ENCODE assay signal across 8 cellular contexts in the genomic region with DNA sequence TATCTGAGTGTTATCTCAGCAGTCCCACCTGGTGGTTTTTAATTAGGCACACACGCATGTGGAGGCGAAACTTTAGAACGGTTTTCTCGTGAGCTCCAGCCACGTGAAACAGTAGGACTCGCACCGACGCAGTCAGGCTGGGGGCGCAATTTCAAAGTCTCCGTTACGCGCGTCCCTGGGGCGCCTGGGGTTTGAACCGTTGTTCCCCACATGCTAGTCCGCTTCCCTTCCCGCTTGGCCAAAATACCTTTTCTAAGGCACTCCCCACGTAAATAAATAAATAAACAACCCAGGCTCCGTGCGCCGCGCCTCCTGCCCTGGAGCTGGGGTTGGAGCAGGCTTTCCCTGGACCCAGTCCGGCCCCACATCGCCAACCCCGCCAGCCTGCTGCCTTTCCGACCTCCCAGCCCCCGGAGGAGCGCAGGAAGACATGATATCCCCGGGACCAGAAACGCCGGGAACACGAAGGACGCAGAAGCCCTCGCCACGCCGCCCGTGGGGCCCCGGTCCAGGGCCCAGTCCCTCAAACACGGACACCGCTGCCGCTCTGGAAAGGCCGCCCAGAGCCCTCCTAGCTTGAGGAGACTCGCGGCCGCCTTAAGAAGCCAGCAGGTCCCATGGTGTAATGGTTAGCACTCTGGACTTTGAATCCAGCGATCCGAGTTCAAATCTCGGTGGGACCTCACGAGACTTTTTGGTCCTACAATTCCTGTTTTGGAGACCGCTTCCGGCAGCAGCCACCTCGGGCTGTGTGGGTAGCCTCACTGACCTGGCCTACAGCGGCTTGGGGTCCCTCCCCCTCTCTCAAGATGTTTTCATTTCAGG. TPM values are rescaled to one million over a fixed set of nuclear protein-coding genes. Genes with fewer than 3 reads are reported as not detected.
A peak's percentile ranks its signal among the peaks of the same experiment; 100 is the strongest.
DNase-seq lines count a peak whose midpoint lies in the region; ATAC-seq and TF ChIP-seq lines count a peak whose summit lies in the region.

No MANE protein-coding gene starts in this region.

- H3K27me3 Mint-ChIP-seq in activated T-helper 17 cell treated with anti-CD3 and anti-CD28 coated beads, Interleukin-2, amount 50 U/mL, for 72 hours, result no peaks in the 10 kb centered on the region
- no peaks in the 10 kb centered on the region for H3K27me3 Mint-ChIP-seq in natural killer cell treated with Interleukin-12 subunit alpha and Interleukin-12 subunit beta and Interleukin-15 and Interleukin-18, amount 100 ng/mL, for 72 hours

- H3K27ac Mint-ChIP-seq in activated T-helper 17 cell treated with anti-CD3 and anti-CD28 coated beads, Interleukin-2, amount 50 U/mL, for 72 hours, result peak overlapping the region; percentile 100
- H3K27ac Mint-ChIP-seq in natural killer cell treated with Interleukin-12 subunit alpha and Interleukin-12 subunit beta and Interleukin-15 and Interleukin-18, amount 100 ng/mL, for 72 hours, result peak overlapping the region; percentile 94 to 99

- peak; percentile 66 for ATAC-seq in activated T-helper 17 cell treated with anti-CD3 and anti-CD28 coated beads, Interleukin-2, amount 50 U/mL, for 72 hours (replicated peaks)
- peak; percentile 77 to 84 for ATAC-seq in natural killer cell treated with Interleukin-12 subunit alpha and Interleukin-12 subunit beta and Interleukin-15 and Interleukin-18, amount 100 ng/mL, for 72 hours
- peak; percentile 79 for ATAC-seq in stimulated activated naive CD8-positive, alpha-beta T cell treated with anti-CD3 and anti-CD28 coated beads, Interleukin-15, Interleukin-2, amounts not matched to agents 100 U/mL and 50 U/mL, for 24 hours

- H3K4me3 Mint-ChIP-seq in activated T-helper 17 cell treated with anti-CD3 and anti-CD28 coated beads, Interleukin-2, amount 50 U/mL, for 72 hours, result peak overlapping the region; percentile 97
- H3K4me3 Mint-ChIP-seq in natural killer cell treated with Interleukin-12 subunit alpha and Interleukin-12 subunit beta and Interleukin-15 and Interleukin-18, amount 100 ng/mL, for 72 hours, result peak overlapping the region; percentile 86

- H3K4me3 ChIP-seq in fibroblast of pulmonary artery (replicated peaks; ENCODE audit: low read depth, low read length), result peak overlapping the region; percentile 82

- H3K4me1 Mint-ChIP-seq in activated T-helper 17 cell treated with anti-CD3 and anti-CD28 coated beads, Interleukin-2, amount 50 U/mL, for 72 hours, result peaks cover 28% of the 10 kb centered on the region
- peaks cover 45 to 55% of the 10 kb centered on the region in 2 donors for H3K4me1 Mint-ChIP-seq in natural killer cell treated with Interleukin-12 subunit alpha and Interleukin-12 subunit beta and Interleukin-15 and Interleukin-18, amount 100 ng/mL, for 72 hours (ENCODE audit: low read depth in 2 of 2)

- H3K9me3 Mint-ChIP-seq in activated T-helper 17 cell treated with anti-CD3 and anti-CD28 coated beads, Interleukin-2, amount 50 U/mL, for 72 hours, result no peaks in the 10 kb centered on the region
- H3K9me3 Mint-ChIP-seq in natural killer cell treated with Interleukin-12 subunit alpha and Interleukin-12 subunit beta and Interleukin-15 and Interleukin-18, amount 100 ng/mL, for 72 hours, result no peaks in the 10 kb centered on the region

- peaks cover 17% of the 10 kb centered on the region for H3K36me3 Mint-ChIP-seq in activated T-helper 17 cell treated with anti-CD3 and anti-CD28 coated beads, Interleukin-2, amount 50 U/mL, for 72 hours (ENCODE audit: low read depth)
- H3K36me3 Mint-ChIP-seq in natural killer cell treated with Interleukin-12 subunit alpha and Interleukin-12 subunit beta and Interleukin-15 and Interleukin-18, amount 100 ng/mL, for 72 hours, result no peaks in the 10 kb centered on the region

- peak; percentile 23 for TF ChIP-seq CTCF in fibroblast of pulmonary artery (IDR thresholded peaks at IDR 0.05; ENCODE audit: low read length, missing control alignments)

- DNase-seq in EH (ENCODE audit: low read depth) (peak; percentile 82), H4 (ENCODE audit: low spot score) (peak; percentile 93), LHCN-M2 (ENCODE audit: low read depth) (peak; percentile 92), RPMI7951 (ENCODE audit: low read depth) (peak; percentile 82), fibroblast of pulmonary artery (ENCODE audit: low read depth) (peak; percentile 89)
- DNase-seq in natural killer cell treated with Interleukin-12 subunit alpha and Interleukin-12 subunit beta and Interleukin-15 and Interleukin-18, amount 100 ng/mL, for 72 hours (ENCODE audit: low spot score), result peak; percentile 83
- DNase-seq in stimulated activated naive CD8-positive, alpha-beta T cell treated with anti-CD3 and anti-CD28 coated beads, Interleukin-15, Interleukin-2, amounts not matched to agents 100 U/mL and 50 U/mL, for 24 hours, result peak; percentile 90

RNA-seq across cellular contexts. Expression of gene GNGT2, which starts 18.2 kb away (rescaled TPM):
- 0.87 TPM in 1 of 2 replicates, not detected in the other for total RNA-seq in H4 (2014; rRNA removed; shearing (Covaris generic))
- total RNA-seq in LHCN-M2 (2014; rRNA removed), result not detected in 2 replicates
- polyA plus RNA-seq in LHCN-M2 (2012), result 0.77 TPM
- 0.60 TPM in 1 of 2 replicates, not detected in the other for total RNA-seq in RPMI7951 (2014; rRNA removed; shearing (Covaris generic))
- total RNA-seq in activated T-helper 17 cell treated with anti-CD3 and anti-CD28 coated beads, Interleukin-2, amount 50 U/mL, for 72 hours, result 10 to 100 TPM; 23.1 to 27.0 TPM
- total RNA-seq in natural killer cell treated with Interleukin-12 subunit alpha and Interleukin-12 subunit beta and Interleukin-15 and Interleukin-18, amount 100 ng/mL, for 72 hours, result 10 to 100 TPM; 15.3 to 19.6 TPM

RNA-seq across cellular contexts. Expression of gene ABI3, which starts 18.4 kb away (rescaled TPM):
- total RNA-seq in H4 (2014; rRNA removed; shearing (Covaris generic)), result not detected in 2 replicates
- total RNA-seq in LHCN-M2 (2014; rRNA removed), result 0.19 TPM in 1 of 2 replicates, not detected in the other
- polyA plus RNA-seq in LHCN-M2 (2012), result 0.21 TPM
- 0.10 and 0.24 TPM in 2 replicates for total RNA-seq in RPMI7951 (2014; rRNA removed; shearing (Covaris generic))
- total RNA-seq in activated T-helper 17 cell treated with anti-CD3 and anti-CD28 coated beads, Interleukin-2, amount 50 U/mL, for 72 hours, result 10 to 100 TPM; 23.5 to 36.1 TPM
- 10 to 100 TPM; 26.9 to 54.1 TPM for total RNA-seq in natural killer cell treated with Interleukin-12 subunit alpha and Interleukin-12 subunit beta and Interleukin-15 and Interleukin-18, amount 100 ng/mL, for 72 hours

RNA-seq across cellular contexts. Expression of gene PHOSPHO1, which starts 38.5 kb away (rescaled TPM):
- 0.74 and 0.88 TPM in 2 replicates for total RNA-seq in H4 (2014; rRNA removed; shearing (Covaris generic))
- total RNA-seq in LHCN-M2 (2014; rRNA removed), result 0.13 and 0.23 TPM in 2 replicates
- polyA plus RNA-seq in LHCN-M2 (2012), result 0.26 TPM
- total RNA-seq in RPMI7951 (2014; rRNA removed; shearing (Covaris generic)), result 0.48 TPM in 1 of 2 replicates, not detected in the other
- not detected for total RNA-seq in activated T-helper 17 cell treated with anti-CD3 and anti-CD28 coated beads, Interleukin-2, amount 50 U/mL, for 72 hours
- not detected for total RNA-seq in natural killer cell treated with Interleukin-12 subunit alpha and Interleukin-12 subunit beta and Interleukin-15 and Interleukin-18, amount 100 ng/mL, for 72 hours

RNA-seq across cellular contexts. Expression of gene B4GALNT2, which starts 59.6 kb away (rescaled TPM):
- total RNA-seq in H4 (2014; rRNA removed; shearing (Covaris generic)), result not detected in 2 replicates
- total RNA-seq in LHCN-M2 (2014; rRNA removed), result not detected in 2 replicates
- 0.02 TPM for polyA plus RNA-seq in LHCN-M2 (2012)
- not detected in 2 replicates for total RNA-seq in RPMI7951 (2014; rRNA removed; shearing (Covaris generic))
- total RNA-seq in activated T-helper 17 cell treated with anti-CD3 and anti-CD28 coated beads, Interleukin-2, amount 50 U/mL, for 72 hours, result under 1 TPM; 0.02 to 0.05 TPM
- not detected for total RNA-seq in natural killer cell treated with Interleukin-12 subunit alpha and Interleukin-12 subunit beta and Interleukin-15 and Interleukin-18, amount 100 ng/mL, for 72 hours

Comparison
In these comparisons a context has a peak if more than half of its experiments do, and no peak if none do; other contexts are left out.
1. Peak in every context shown above with its lines: DNase-seq, ATAC-seq and H3K4me3 ChIP-seq.
2. RNA of gene ABI3, which starts 18.4 kb away (total RNA-seq): 26.9 to 54.1 TPM in natural killer cell treated with Interleukin-12 subunit alpha and Interleukin-12 subunit beta and Interleukin-15 and Interleukin-18, amount 100 ng/mL, for 72 hours and 23.5 to 36.1 TPM in activated T-helper 17 cell treated with anti-CD3 and anti-CD28 coated beads, Interleukin-2, amount 50 U/mL, for 72 hours; 0.10 to 0.24 TPM in RPMI7951, not detected in H4 and 0.19 TPM in LHCN-M2; every median in the first group is over 10 times any median in the second.